Comparison of ENCODE assay signal across 19 cellular contexts in the genomic region with DNA sequence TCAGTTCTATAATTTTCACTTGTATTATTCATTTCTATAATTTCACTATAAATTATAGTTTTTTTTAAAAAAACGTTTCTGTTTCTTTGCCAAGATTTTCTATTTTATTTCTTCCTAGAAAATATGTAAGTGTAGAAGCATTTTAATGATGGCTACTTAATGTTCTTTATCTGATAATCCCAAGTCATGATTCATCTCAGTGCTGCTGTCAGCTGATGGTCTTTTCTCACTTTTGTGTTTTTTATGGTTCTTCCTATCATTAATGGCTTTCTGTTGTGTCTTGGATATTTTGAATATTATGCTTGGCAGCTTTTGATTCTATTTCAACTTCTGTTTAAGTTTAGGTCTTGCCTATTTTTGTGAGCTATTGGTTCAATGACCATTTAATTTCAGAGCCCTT.
DNase-seq lines count a peak whose midpoint lies in the region; ATAC-seq and TF ChIP-seq lines count a peak whose summit lies in the region.
"Had no signal": no experiment of that assay in that cellular context is flagged by ENCODE, and none has a peak within 500 bp of the region (broad histone marks: within the 10 kb centered on the region; RNA-seq: fewer than 3 reads in every experiment).

No MANE protein-coding gene starts in this region.

- H2BK15ac ChIP-seq in IMR-90 (ENCODE audit: low read depth, low read length): no peak overlapping the region

- dilution Hi-C loops in IMR-90 (cut with HindIII; ENCODE audit: low sequenced_read_pairs, unreplicated experiment): no loop called here

- no peak overlapping the region for H4K8ac ChIP-seq in IMR-90 (ENCODE audit: low read depth in 2 of 2, low read length in 2 of 2)

- TF ChIP-seq POLR2A in IMR-90 (IDR thresholded peaks at IDR 0.05; ENCODE audit: low read depth, low read length): no peak

- TF ChIP-seq RAD21 in IMR-90 (IDR thresholded peaks at IDR 0.05; ENCODE audit: low read length): no peak

- H3K9ac ChIP-seq in IMR-90 (ENCODE audit: low read depth, low read length): no peak overlapping the region
- H3K9ac ChIP-seq: BLaER1 treated with 17β-estradiol and CSF1 and Interleukin-3, amounts not matched to agents 10 nM and 100 nM had no signal

- H2AFZ ChIP-seq in IMR-90 (replicated peaks; ENCODE audit: low read length, poor library complexity): no peak overlapping the region

- H3K9me3 ChIP-seq in IMR-90 (ENCODE audit: control insufficient read depth, insufficient read depth, low read length) (no peaks in the 10 kb centered on the region; the same call in 1 of the 2 replicates), MG63 (no peaks in the 10 kb centered on the region; the same call in 1 of the 2 replicates)
- H3K9me3 ChIP-seq: SJSA1 had no signal

- TF ChIP-seq CTCF in IMR-90 (conservative IDR thresholded peaks at IDR 0.05; ENCODE audit: low read depth, low read length) (no peak), brain microvascular endothelial cell (IDR thresholded peaks at IDR 0.05; ENCODE audit: low read depth, low read length, missing control alignments) (no peak), nephron progenitor cell (IDR thresholded peaks at IDR 0.05) (no peak)

- CTCF ChIA-PET in IMR-90 (lab: Yijun Ruan, JAX): interaction anchor here (0.6 to 1.1 kb wide), 2 partner anchors 14 to 23 kb away, joined by 3 read pairs; no protein-coding TSS in a partner anchor

- peaks cover 15% of the 10 kb centered on the region for H3K36me3 Mint-ChIP-seq in nephron progenitor cell (ENCODE audit: low read depth)
- H3K36me3 Mint-ChIP-seq: CD8-positive, alpha-beta memory T cell had no signal

- ATAC-seq in IMR-90 (ENCODE audit: low read depth): no peak
- ATAC-seq: PC-3 had no signal

- H3K4me1 ChIP-seq in IMR-90 (ENCODE audit: control insufficient read depth, insufficient read depth, low read length): peaks cover 3% of the 10 kb centered on the region

- no peak overlapping the region for H3K14ac ChIP-seq in IMR-90 (replicated peaks; ENCODE audit: low read depth, low read length)

- no peak overlapping the region for H2AK5ac ChIP-seq in IMR-90 (ENCODE audit: low read depth, low read length)

- no peak overlapping the region; the same call in 1 of the 2 replicates for H3K4me2 ChIP-seq in IMR-90 (ENCODE audit: low read depth, low read length)
- H3K4me2 ChIP-seq: BLaER1 treated with 17β-estradiol and CSF1 and Interleukin-3, amounts not matched to agents 10 nM and 100 nM had no signal

- in situ Hi-C loops in IMR-90 (cut with MboI; ENCODE audit: low sequenced_read_pairs): no loop called here
- in situ Hi-C loops in brain microvascular endothelial cell (cut with HindIII; ENCODE audit: low pct_ligation_motif_present, low sequenced_read_pairs): no loop called here

- no TSS peak for BruUV-seq in IMR-90 (replicated peaks; lab: Mats Ljungman, UMichigan)

- H3K9me3 Mint-ChIP-seq in nephron progenitor cell: peaks cover 24% of the 10 kb centered on the region

- no peak overlapping the region for H3K4me3 Mint-ChIP-seq in nephron progenitor cell
- H3K4me3 Mint-ChIP-seq: CD8-positive, alpha-beta memory T cell had no signal

- peak overlapping the region; percentile 41 for H3K27ac Mint-ChIP-seq in nephron progenitor cell
- H3K27ac Mint-ChIP-seq: CD8-positive, alpha-beta memory T cell had no signal

- H3K27ac ChIP-seq in IMR-90 (ENCODE audit: insufficient read depth, low read length): no peak overlapping the region
- peak overlapping the region; percentile 71 for H3K27ac ChIP-seq in brain microvascular endothelial cell
- H3K27ac ChIP-seq: 22Rv1; BLaER1 treated with 17β-estradiol and CSF1 and Interleukin-3, amounts not matched to agents 10 nM and 100 nM had no signal

- no peak overlapping the region for H3K56ac ChIP-seq in IMR-90 (ENCODE audit: extremely low read depth, insufficient read depth, low read length)

- no peaks in the 10 kb centered on the region for H3K79me1 ChIP-seq in IMR-90 (ENCODE audit: low read depth in 1 of 2, low read length in 2 of 2)

- peak overlapping the region; percentile 13; the same call in 1 of the 2 replicates for H3K18ac ChIP-seq in IMR-90 (ENCODE audit: low read depth, low read length)

- DNase-seq in A172 (ENCODE audit: low spot score): peak; percentile 22
- DNase-seq in IMR-90: no peak
- DNase-seq in brain microvascular endothelial cell: peak; percentile 20
- DNase-seq in nephron progenitor cell: no peak
- DNase-seq in RKO (ENCODE audit: low spot score): no peak
- DNase-seq in NCI-H526 (lab: John Stamatoyannopoulos, UW): no peak
- DNase-seq in HuH-7 (ENCODE audit: low spot score): no peak
- no peak for DNase-seq in MG63
- DNase-seq: CD8-positive, alpha-beta memory T cell; DND-41; KBM-7; NCI-H1417 treated with DMSO at 0.1 percent for 48 hours; NCI-H1930; NCI-H446; NCI-H748 treated with DMSO at 0.1 percent for 48 hours had no signal

- POLR2A ChIA-PET in IMR-90 (lab: Charles Lee; ENCODE audit: unreplicated experiment): interaction anchor here (0.6 kb wide), 1 partner anchor 643 kb away, joined by 3 read pairs; the partner anchor contains the start of gene MPP7

- no peak overlapping the region for H2AK9ac ChIP-seq in IMR-90 (replicated peaks; ENCODE audit: low read depth, low read length, poor library complexity)

- WGBS in IMR-90 (ENCODE audit: extremely low coverage in 2 of 2, insufficient read length in 1 of 2), 2 experiments: no CpG with 5 or more reads among the region's 1 CpG

- H3K23ac ChIP-seq in IMR-90 (ENCODE audit: low read depth, low read length): no peak overlapping the region

- H3K9me1 ChIP-seq in IMR-90 (ENCODE audit: insufficient read depth, low read length): peaks cover 4% of the 10 kb centered on the region; the same call in 1 of the 2 replicates

- peak overlapping the region; percentile 41; the same call in 1 of the 2 replicates for H2BK120ac ChIP-seq in IMR-90 (ENCODE audit: low read depth, low read length)

- no peak overlapping the region for H4K5ac ChIP-seq in IMR-90 (ENCODE audit: low read depth, low read length)

- H4K20me1 ChIP-seq in IMR-90 (ENCODE audit: insufficient read depth, low read length): no peaks in the 10 kb centered on the region
- H4K20me1 ChIP-seq: BLaER1 treated with 17β-estradiol and CSF1 and Interleukin-3, amounts not matched to agents 10 nM and 100 nM had no signal

- no peaks in the 10 kb centered on the region for H3K36me3 ChIP-seq in IMR-90 (ENCODE audit: control insufficient read depth, insufficient read depth, low read length)
- H3K36me3 ChIP-seq in brain microvascular endothelial cell (replicated peaks): no peaks in the 10 kb centered on the region
- H3K36me3 ChIP-seq in MG63: no peaks in the 10 kb centered on the region
- H3K36me3 ChIP-seq: BLaER1 treated with 17β-estradiol and CSF1 and Interleukin-3, amounts not matched to agents 10 nM and 100 nM; SJSA1 had no signal

- intact Hi-C loops in IMR-90 (cut with micrococcal nuclease): no loop called here

- no peak overlapping the region for H4K91ac ChIP-seq in IMR-90 (ENCODE audit: insufficient read depth, low read depth, low read length)

- H3K4ac ChIP-seq in IMR-90 (ENCODE audit: low read depth, low read length): no peak overlapping the region

- no peak overlapping the region for H2BK5ac ChIP-seq in IMR-90 (ENCODE audit: low read depth, low read length, poor library complexity, severe bottlenecking)

- H3K4me3 ChIP-seq in IMR-90 (ENCODE audit: insufficient read depth, low read depth, low read length) (no peak overlapping the region), brain microvascular endothelial cell (ENCODE audit: low read depth, low read length) (no peak overlapping the region), MG63 (no peak overlapping the region)
- H3K4me3 ChIP-seq: BLaER1 treated with 17β-estradiol and CSF1 and Interleukin-3, amounts not matched to agents 10 nM and 100 nM; SJSA1 had no signal

- H3K27me3 ChIP-seq in IMR-90 (ENCODE audit: control insufficient read depth, insufficient read depth, low read length) (no peaks in the 10 kb centered on the region), brain microvascular endothelial cell (replicated peaks) (no peaks in the 10 kb centered on the region), MG63 (no peaks in the 10 kb centered on the region)
- H3K27me3 ChIP-seq: BLaER1 treated with 17β-estradiol and CSF1 and Interleukin-3, amounts not matched to agents 10 nM and 100 nM; SJSA1 had no signal

- H3K4me1 Mint-ChIP-seq in nephron progenitor cell: peaks cover 19% of the 10 kb centered on the region
- H3K4me1 Mint-ChIP-seq: CD8-positive, alpha-beta memory T cell had no signal

- no peak overlapping the region for H2BK20ac ChIP-seq in IMR-90 (ENCODE audit: low read depth, low read length)

- no peaks in the 10 kb centered on the region for H3K27me3 Mint-ChIP-seq in nephron progenitor cell (ENCODE audit: low read depth, poor library complexity)

TF ChIP-seq in IMR-90, 13 proteins besides CTCF, POLR2A, EP300 and RAD21:
- no peak for TF ChIP-seq MXI1 (IDR thresholded peaks at IDR 0.05; ENCODE audit: borderline replicate concordance, low read depth, low read length)

Comparison
In these comparisons a context has a peak if more than half of its experiments do, and no peak if none do; other contexts are left out.
1. DNase-seq: peak in A172 (single experiment) and brain microvascular endothelial cell (single experiment); none in IMR-90 (single experiment), nephron progenitor cell (single experiment), RKO (single experiment), NCI-H526 (0 of 2), HuH-7 (single experiment) and MG63 (single experiment).